Comparison of ENCODE assay signal across 8 cellular contexts in genomic region chr3:169668957-169669681, GRCh38. TPM values are rescaled to one million over a fixed set of nuclear protein-coding genes. Genes with fewer than 3 reads are reported as not detected.
DNase-seq lines count a peak whose midpoint lies in the region; ATAC-seq and TF ChIP-seq lines count a peak whose summit lies in the region.

No MANE protein-coding gene starts in this region.

- peaks cover 91% of the 10 kb centered on the region for H3K27me3 ChIP-seq in left ventricle myocardium inferior (ENCODE audit: low read depth)

- peaks cover 61% of the 10 kb centered on the region for H3K27me3 Mint-ChIP-seq in activated naive CD8-positive, alpha-beta T cell

- DNase-seq in DMS79 (lab: John Stamatoyannopoulos, UW), result peak; percentile 48
- peak; percentile 88 for DNase-seq in NCI-H82 (lab: John Stamatoyannopoulos, UW)
- DNase-seq in left ventricle myocardium inferior, result peak; percentile 76
- peak in 8 of 10 donors; percentile 32 to 94 (median 63) for DNase-seq in posterior cingulate gyrus
- no peak for DNase-seq in GF-D8 (lab: John Stamatoyannopoulos, UW)

- no peaks in the 10 kb centered on the region for H3K36me3 Mint-ChIP-seq in activated naive CD8-positive, alpha-beta T cell

- H3K4me1 Mint-ChIP-seq in activated naive CD8-positive, alpha-beta T cell (ENCODE audit: low read depth), result peaks cover 22% of the 10 kb centered on the region

- H3K27ac Mint-ChIP-seq in activated naive CD8-positive, alpha-beta T cell, result no peak overlapping the region

- H3K9me3 Mint-ChIP-seq in activated naive CD8-positive, alpha-beta T cell (ENCODE audit: low read depth), result peaks cover 9% of the 10 kb centered on the region

- H3K27ac ChIP-seq in left ventricle myocardium inferior (replicated peaks), result peak overlapping the region; percentile 71

- peak overlapping the region; percentile 70 for H3K4me3 ChIP-seq in left ventricle myocardium inferior

- TF ChIP-seq CTCF in left ventricle myocardium inferior (IDR thresholded peaks at IDR 0.05; ENCODE audit: borderline replicate concordance), result peak; percentile 89

- peak; percentile 90 for ATAC-seq in GM21423 (IDR thresholded peaks at IDR 0.05; ENCODE audit: unreplicated experiment)
- peak; percentile 88 for ATAC-seq in HG03571 (IDR thresholded peaks at IDR 0.05; ENCODE audit: unreplicated experiment)

- H3K9me3 ChIP-seq in left ventricle myocardium inferior (replicated peaks), result peaks cover 15% of the 10 kb centered on the region

- no peaks in the 10 kb centered on the region for H3K36me3 ChIP-seq in left ventricle myocardium inferior

- peak overlapping the region; percentile 59 for H3K4me3 Mint-ChIP-seq in activated naive CD8-positive, alpha-beta T cell

- peaks cover 21% of the 10 kb centered on the region for H3K4me1 ChIP-seq in left ventricle myocardium inferior

- intact Hi-C loops in left ventricle myocardium inferior (cut with micrococcal nuclease) (loop anchor here (5.0 to 10.0 kb wide), 2 partner anchors 522 to 624 kb away; no protein-coding TSS in a partner anchor), posterior cingulate gyrus (cut with DNase I) (loop anchor here (5.0 to 10.0 kb wide), 3 partner anchors 324 to 804 kb away; no protein-coding TSS in a partner anchor)

RNA-seq across cellular contexts. Expression of gene MECOM, which starts 5.6 kb away (rescaled TPM):
- 18.1 TPM for total RNA-seq in left ventricle myocardium inferior
